8 cellular contexts compared by ENCODE assay signal in the genomic region with DNA sequence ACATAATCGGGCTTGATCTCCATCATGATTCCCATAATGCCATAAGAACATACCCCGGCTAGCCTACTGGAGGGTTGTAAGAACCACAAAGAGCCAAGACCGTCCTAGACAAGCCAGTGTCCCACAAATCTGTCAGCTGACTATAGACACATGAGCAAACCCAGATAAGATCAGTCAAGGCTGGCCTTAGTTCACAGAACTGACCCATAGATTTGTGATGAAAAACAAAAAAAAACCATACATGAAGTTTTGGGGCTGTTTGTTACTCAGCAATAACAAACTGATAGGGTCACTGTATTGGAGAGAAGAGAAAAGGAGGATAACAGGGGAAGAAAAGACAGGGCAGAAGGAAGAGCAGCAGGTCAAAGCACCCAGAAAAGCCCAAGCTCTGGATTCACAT.
"Had no signal": no experiment of that assay in that cellular context is flagged by ENCODE, and none has a peak within 500 bp of the region (broad histone marks: within the 10 kb centered on the region; RNA-seq: fewer than 3 reads in every experiment).

No MANE protein-coding gene starts in this region.

- H3K4me3 ChIP-seq: GM12878 had no signal

- DNase-seq: GDM1, GF-D8 had no signal

- FAIRE-seq: G401.6, GM12878, GM12891, GM12892, GM18507, GM19239 had no signal

- ATAC-seq: GM12878 had no signal
